Comparison of ENCODE assay signal across 1 cellular context in the genomic region with DNA sequence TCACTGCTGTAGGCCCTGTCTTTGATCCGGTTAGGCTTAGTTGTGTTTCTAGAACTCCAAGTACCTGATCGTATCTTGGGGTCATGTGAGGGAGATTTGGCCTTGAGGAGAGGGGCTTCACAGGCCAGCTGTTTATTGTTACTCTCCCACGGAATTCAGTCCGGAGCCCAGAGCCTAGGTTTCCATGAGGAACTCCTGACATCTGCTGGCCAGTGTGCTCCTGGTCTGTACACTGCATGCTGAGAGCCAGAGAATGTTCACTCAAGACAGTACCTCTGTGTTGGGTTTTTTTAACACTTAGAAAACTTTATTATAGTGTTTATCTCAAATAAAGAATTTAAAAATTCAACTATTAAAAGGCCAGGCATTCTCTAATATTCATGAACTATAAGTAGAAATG.
TF ChIP-seq lines count a peak whose summit lies in the region.

No MANE protein-coding gene starts in this region.

TF ChIP-seq in WTC11, 78 proteins besides CTCF, POLR2A, EP300 and RAD21 (continued from another document):
- TF ChIP-seq AR (CRISPR knock-in tag; IDR thresholded peaks at IDR 0.05) (no peak), ZNF232 (CRISPR knock-in tag; IDR thresholded peaks at IDR 0.05) (no peak), NFATC4 (CRISPR knock-in tag; IDR thresholded peaks at IDR 0.05) (no peak), ATF1 (CRISPR knock-in tag; IDR thresholded peaks at IDR 0.05) (no peak), FOXP4 (CRISPR knock-in tag; IDR thresholded peaks at IDR 0.05) (no peak), TP53 (CRISPR knock-in tag; IDR thresholded peaks at IDR 0.05) (no peak), GRHL2 (CRISPR knock-in tag; IDR thresholded peaks at IDR 0.05; ENCODE audit: insufficient replicate concordance, severe bottlenecking) (no peak)
- TF ChIP-seq, protein P1, sequence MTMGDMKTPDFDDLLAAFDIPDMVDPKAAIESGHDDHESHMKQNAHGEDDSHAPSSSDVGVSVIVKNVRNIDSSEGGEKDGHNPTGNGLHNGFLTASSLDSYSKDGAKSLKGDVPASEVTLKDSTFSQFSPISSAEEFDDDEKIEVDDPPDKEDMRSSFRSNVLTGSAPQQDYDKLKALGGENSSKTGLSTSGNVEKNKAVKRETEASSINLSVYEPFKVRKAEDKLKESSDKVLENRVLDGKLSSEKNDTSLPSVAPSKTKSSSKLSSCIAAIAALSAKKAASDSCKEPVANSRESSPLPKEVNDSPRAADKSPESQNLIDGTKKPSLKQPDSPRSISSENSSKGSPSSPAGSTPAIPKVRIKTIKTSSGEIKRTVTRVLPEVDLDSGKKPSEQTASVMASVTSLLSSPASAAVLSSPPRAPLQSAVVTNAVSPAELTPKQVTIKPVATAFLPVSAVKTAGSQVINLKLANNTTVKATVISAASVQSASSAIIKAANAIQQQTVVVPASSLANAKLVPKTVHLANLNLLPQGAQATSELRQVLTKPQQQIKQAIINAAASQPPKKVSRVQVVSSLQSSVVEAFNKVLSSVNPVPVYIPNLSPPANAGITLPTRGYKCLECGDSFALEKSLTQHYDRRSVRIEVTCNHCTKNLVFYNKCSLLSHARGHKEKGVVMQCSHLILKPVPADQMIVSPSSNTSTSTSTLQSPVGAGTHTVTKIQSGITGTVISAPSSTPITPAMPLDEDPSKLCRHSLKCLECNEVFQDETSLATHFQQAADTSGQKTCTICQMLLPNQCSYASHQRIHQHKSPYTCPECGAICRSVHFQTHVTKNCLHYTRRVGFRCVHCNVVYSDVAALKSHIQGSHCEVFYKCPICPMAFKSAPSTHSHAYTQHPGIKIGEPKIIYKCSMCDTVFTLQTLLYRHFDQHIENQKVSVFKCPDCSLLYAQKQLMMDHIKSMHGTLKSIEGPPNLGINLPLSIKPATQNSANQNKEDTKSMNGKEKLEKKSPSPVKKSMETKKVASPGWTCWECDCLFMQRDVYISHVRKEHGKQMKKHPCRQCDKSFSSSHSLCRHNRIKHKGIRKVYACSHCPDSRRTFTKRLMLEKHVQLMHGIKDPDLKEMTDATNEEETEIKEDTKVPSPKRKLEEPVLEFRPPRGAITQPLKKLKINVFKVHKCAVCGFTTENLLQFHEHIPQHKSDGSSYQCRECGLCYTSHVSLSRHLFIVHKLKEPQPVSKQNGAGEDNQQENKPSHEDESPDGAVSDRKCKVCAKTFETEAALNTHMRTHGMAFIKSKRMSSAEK (CRISPR knock-in tag; IDR thresholded peaks at IDR 0.05; ENCODE audit: borderline replicate concordance): no peak
- TF ChIP-seq, protein P2, sequence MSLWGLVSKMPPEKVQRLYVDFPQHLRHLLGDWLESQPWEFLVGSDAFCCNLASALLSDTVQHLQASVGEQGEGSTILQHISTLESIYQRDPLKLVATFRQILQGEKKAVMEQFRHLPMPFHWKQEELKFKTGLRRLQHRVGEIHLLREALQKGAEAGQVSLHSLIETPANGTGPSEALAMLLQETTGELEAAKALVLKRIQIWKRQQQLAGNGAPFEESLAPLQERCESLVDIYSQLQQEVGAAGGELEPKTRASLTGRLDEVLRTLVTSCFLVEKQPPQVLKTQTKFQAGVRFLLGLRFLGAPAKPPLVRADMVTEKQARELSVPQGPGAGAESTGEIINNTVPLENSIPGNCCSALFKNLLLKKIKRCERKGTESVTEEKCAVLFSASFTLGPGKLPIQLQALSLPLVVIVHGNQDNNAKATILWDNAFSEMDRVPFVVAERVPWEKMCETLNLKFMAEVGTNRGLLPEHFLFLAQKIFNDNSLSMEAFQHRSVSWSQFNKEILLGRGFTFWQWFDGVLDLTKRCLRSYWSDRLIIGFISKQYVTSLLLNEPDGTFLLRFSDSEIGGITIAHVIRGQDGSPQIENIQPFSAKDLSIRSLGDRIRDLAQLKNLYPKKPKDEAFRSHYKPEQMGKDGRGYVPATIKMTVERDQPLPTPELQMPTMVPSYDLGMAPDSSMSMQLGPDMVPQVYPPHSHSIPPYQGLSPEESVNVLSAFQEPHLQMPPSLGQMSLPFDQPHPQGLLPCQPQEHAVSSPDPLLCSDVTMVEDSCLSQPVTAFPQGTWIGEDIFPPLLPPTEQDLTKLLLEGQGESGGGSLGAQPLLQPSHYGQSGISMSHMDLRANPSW (CRISPR knock-in tag; conservative IDR thresholded peaks at IDR 0.05; ENCODE audit: low read depth): no peak
- TF ChIP-seq, protein P3, sequence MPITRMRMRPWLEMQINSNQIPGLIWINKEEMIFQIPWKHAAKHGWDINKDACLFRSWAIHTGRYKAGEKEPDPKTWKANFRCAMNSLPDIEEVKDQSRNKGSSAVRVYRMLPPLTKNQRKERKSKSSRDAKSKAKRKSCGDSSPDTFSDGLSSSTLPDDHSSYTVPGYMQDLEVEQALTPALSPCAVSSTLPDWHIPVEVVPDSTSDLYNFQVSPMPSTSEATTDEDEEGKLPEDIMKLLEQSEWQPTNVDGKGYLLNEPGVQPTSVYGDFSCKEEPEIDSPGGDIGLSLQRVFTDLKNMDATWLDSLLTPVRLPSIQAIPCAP (CRISPR knock-in tag; IDR thresholded peaks at IDR 0.05): no peak
